9 cellular contexts compared by ENCODE assay signal in the genomic region with DNA sequence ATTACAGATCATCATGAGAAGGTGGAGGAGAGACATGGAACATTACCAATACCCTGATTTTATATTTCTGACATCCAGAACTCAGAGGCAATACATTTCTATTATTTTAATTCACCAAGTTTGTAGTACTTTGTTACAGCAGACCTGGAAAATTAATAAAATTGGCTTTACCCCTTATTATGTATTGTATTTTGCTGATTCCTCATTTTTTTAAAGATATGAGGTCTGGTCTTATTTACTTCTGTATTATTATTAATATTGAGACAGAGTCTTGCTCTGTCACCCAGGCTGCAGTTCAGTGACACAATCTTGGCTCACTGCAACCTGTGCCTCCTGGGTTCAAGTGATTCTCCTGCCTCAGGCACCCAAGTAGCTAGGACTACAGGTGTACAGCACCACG.
"Had no signal": no experiment of that assay in that cellular context is flagged by ENCODE, and none has a peak within 500 bp of the region (broad histone marks: within the 10 kb centered on the region; RNA-seq: fewer than 3 reads in every experiment).

No MANE protein-coding gene starts in this region.

- H3K4me1 ChIP-seq: HAP-1 had no signal

- ATAC-seq: GM23338, HCT116 had no signal

- FAIRE-seq: H1, H54, HTR-8/SVneo had no signal

- H3K4me2 ChIP-seq: GM23338 had no signal

- H3K36me3 ChIP-seq: HAP-1 had no signal

- H3K9me3 ChIP-seq: HAP-1 had no signal

- DNase-seq: HFFc6, Kasumi-1, KG1 had no signal

- H3K4me3 ChIP-seq: GM23338, HAP-1 had no signal
